In genomic region chr22:22955866-22956535, GRCh38 we compare ENCODE assay signal across 8 cellular contexts.
DNase-seq lines count a peak whose midpoint lies in the region; ATAC-seq and TF ChIP-seq lines count a peak whose summit lies in the region.

No MANE protein-coding gene starts in this region.

- no peak overlapping the region for H3K4me3 ChIP-seq in colonic mucosa
- H3K4me3 ChIP-seq in liver (ENCODE audit: low read depth in 1 of 3, low read length in 3 of 3), result no peak overlapping the region

- no peaks in the 10 kb centered on the region for H3K36me3 ChIP-seq in colonic mucosa
- H3K36me3 ChIP-seq in liver (ENCODE audit: control insufficient read depth in 4 of 4, insufficient read depth in 3 of 4, low read depth in 1 of 4, low read length in 3 of 4), result no peaks in the 10 kb centered on the region

- H3K27ac ChIP-seq in colonic mucosa, result no peak overlapping the region
- H3K27ac ChIP-seq in liver (ENCODE audit: low read depth in 1 of 2, low read length in 2 of 2), result no peak overlapping the region

- intact Hi-C loops in colonic mucosa (cut with DNase I), result loop anchor here (5.0 to 10.0 kb wide), 4 partner anchors 109 to 491 kb away; no protein-coding TSS in a partner anchor

- no peaks in the 10 kb centered on the region for H3K27me3 ChIP-seq in colonic mucosa
- H3K27me3 ChIP-seq in liver (ENCODE audit: control insufficient read depth in 4 of 4, insufficient read depth in 4 of 4, low read length in 3 of 4), result peaks cover 0 to 4% (median 0%) of the 10 kb centered on the region in 4 donors

- peak; percentile 75 for TF ChIP-seq CTCF in colonic mucosa (IDR thresholded peaks at IDR 0.05)
- peak; percentile 85 for TF ChIP-seq CTCF in liver (IDR thresholded peaks at IDR 0.05; ENCODE audit: low read depth, low read length, missing input control)

- WGBS in liver, result 25% methylated on average over 8 of the region's 8 CpGs

- no peak for ATAC-seq in HG03439 (IDR thresholded peaks at IDR 0.05; ENCODE audit: unreplicated experiment)

- H3K9ac ChIP-seq in colonic mucosa (ENCODE audit: low read depth in 2 of 2, low read length in 2 of 2) (no peak overlapping the region), liver (ENCODE audit: low read depth in 1 of 2, low read length in 2 of 2) (no peak overlapping the region)

- peak; percentile 93 to 94 for TF ChIP-seq RAD21 in liver (IDR thresholded peaks at IDR 0.05)

- H3K4me1 ChIP-seq in colonic mucosa (no peaks in the 10 kb centered on the region), liver (ENCODE audit: control insufficient read depth in 4 of 4, insufficient read depth in 4 of 4, low read length in 3 of 4) (peaks cover 5 to 16% (median 12%) of the 10 kb centered on the region in 4 donors)

- peak; percentile 32 for DNase-seq in NK-92 treated with Interleukin-12 subunit alpha and Interleukin-12 subunit beta, amount 100 ng/mL, for 24 hours (lab: John Stamatoyannopoulos, UW)
- DNase-seq in NK-92 (lab: John Stamatoyannopoulos, UW; ENCODE audit: unreplicated experiment), result no peak
- peak; percentile 42 for DNase-seq in NCI-H2196 (lab: John Stamatoyannopoulos, UW; ENCODE audit: unreplicated experiment)
- DNase-seq in activated CD4-positive, alpha-beta T cell treated with anti-CD3 and anti-CD28 coated beads for 24 hours (ENCODE audit: low read depth in 2 of 2), result peak; percentile 44 to 49
- DNase-seq in colonic mucosa, result peak; percentile 71
- DNase-seq in stimulated activated CD4-positive, alpha-beta T cell treated with anti-CD3 and anti-CD28 coated beads, TNF-alpha, amount 100 ng/mL, for 24 hours (ENCODE audit: low read depth in 3 of 3), result peak; percentile 26 to 53 (median 38)

- H3K9me3 ChIP-seq in colonic mucosa (no peaks in the 10 kb centered on the region), liver (ENCODE audit: control insufficient read depth in 4 of 4, low read length in 3 of 4) (no peaks in the 10 kb centered on the region)

TF ChIP-seq in liver, 16 proteins besides CTCF, POLR2A, EP300 and RAD21:
- no peak for TF ChIP-seq GABPA (IDR thresholded peaks at IDR 0.05 in 1 of 2, conservative IDR thresholded peaks at IDR 0.05 in 1 of 2)
- no peak for TF ChIP-seq FOXA2 (IDR thresholded peaks at IDR 0.05)
- TF ChIP-seq TAF1 (conservative IDR thresholded peaks at IDR 0.05), result no peak
- no peak for TF ChIP-seq SP1 (IDR thresholded peaks at IDR 0.05)
- TF ChIP-seq, protein P1, sequence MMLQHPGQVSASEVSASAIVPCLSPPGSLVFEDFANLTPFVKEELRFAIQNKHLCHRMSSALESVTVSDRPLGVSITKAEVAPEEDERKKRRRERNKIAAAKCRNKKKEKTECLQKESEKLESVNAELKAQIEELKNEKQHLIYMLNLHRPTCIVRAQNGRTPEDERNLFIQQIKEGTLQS (IDR thresholded peaks at IDR 0.05), result no peak
- TF ChIP-seq, protein P2, sequence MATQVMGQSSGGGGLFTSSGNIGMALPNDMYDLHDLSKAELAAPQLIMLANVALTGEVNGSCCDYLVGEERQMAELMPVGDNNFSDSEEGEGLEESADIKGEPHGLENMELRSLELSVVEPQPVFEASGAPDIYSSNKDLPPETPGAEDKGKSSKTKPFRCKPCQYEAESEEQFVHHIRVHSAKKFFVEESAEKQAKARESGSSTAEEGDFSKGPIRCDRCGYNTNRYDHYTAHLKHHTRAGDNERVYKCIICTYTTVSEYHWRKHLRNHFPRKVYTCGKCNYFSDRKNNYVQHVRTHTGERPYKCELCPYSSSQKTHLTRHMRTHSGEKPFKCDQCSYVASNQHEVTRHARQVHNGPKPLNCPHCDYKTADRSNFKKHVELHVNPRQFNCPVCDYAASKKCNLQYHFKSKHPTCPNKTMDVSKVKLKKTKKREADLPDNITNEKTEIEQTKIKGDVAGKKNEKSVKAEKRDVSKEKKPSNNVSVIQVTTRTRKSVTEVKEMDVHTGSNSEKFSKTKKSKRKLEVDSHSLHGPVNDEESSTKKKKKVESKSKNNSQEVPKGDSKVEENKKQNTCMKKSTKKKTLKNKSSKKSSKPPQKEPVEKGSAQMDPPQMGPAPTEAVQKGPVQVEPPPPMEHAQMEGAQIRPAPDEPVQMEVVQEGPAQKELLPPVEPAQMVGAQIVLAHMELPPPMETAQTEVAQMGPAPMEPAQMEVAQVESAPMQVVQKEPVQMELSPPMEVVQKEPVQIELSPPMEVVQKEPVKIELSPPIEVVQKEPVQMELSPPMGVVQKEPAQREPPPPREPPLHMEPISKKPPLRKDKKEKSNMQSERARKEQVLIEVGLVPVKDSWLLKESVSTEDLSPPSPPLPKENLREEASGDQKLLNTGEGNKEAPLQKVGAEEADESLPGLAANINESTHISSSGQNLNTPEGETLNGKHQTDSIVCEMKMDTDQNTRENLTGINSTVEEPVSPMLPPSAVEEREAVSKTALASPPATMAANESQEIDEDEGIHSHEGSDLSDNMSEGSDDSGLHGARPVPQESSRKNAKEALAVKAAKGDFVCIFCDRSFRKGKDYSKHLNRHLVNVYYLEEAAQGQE (IDR thresholded peaks at IDR 0.05), result no peak
- no peak for TF ChIP-seq ZBTB33 (IDR thresholded peaks at IDR 0.05)
- no peak for TF ChIP-seq HNF4A (conservative IDR thresholded peaks at IDR 0.05)
- no peak for TF ChIP-seq MAX (IDR thresholded peaks at IDR 0.05)
- no peak for TF ChIP-seq RXRA (IDR thresholded peaks at IDR 0.05)
- no peak for TF ChIP-seq EGR1 (IDR thresholded peaks at IDR 0.05; ENCODE audit: low read depth in 2 of 2)
- no peak for TF ChIP-seq NR2F2 (IDR thresholded peaks at IDR 0.05)
- TF ChIP-seq HNF4G (IDR thresholded peaks at IDR 0.05), result no peak
- no peak for TF ChIP-seq FOXA1 (IDR thresholded peaks at IDR 0.05)
- no peak for TF ChIP-seq JUND (IDR thresholded peaks at IDR 0.05)
- no peak for TF ChIP-seq YY1 (IDR thresholded peaks at IDR 0.05)
